Comparison of ENCODE assay signal across 1 cellular context in the genomic region with DNA sequence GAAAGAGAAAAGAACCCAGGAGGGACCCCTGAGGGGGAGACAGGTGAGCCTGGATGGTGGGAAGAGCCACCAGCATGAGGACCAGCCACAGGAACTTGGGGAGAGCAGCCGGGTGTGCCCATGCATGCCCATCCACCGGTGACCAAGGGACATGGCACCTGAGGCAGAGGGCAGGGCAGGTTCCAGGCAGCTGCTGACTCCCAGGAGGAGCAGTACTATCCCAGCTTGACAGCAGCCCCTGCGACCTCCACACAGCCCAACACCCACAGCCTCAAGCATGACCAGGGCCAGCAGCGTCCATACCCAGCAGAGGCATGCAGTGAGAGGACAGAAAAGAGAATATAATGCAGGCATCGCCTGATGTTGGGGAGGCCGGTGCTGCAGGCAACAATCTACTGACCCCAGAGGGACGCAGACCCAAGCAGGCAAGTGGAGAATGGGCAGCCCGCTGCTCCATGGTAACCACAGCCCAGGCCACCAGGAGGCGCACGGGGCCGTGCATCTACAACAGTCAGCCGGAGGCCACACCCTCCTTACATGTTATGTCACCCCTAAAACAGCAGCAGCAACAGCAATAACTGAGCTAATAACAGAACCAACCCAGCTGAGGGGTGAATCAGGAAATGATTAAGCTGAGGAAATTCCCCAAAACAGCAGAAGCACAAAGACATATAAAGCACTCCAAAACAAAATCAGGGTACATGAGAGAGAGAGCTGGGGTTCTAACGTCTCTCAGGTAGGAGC.
TF ChIP-seq lines count a peak whose summit lies in the region.

No MANE protein-coding gene starts in this region.

TF ChIP-seq in HepG2, 621 proteins besides CTCF, POLR2A, EP300 and RAD21 (continued from another document and continues in another):
- TF ChIP-seq AKNA (CRISPR knock-in tag; IDR thresholded peaks at IDR 0.05; ENCODE audit: borderline replicate concordance): no peak
- peak; percentile 54; the same call in 1 of the 2 replicates for TF ChIP-seq ZNF205 (CRISPR knock-in tag; IDR thresholded peaks at IDR 0.05)
- TF ChIP-seq FOXK2 (IDR thresholded peaks at IDR 0.05): no peak
- TF ChIP-seq, protein P1, sequence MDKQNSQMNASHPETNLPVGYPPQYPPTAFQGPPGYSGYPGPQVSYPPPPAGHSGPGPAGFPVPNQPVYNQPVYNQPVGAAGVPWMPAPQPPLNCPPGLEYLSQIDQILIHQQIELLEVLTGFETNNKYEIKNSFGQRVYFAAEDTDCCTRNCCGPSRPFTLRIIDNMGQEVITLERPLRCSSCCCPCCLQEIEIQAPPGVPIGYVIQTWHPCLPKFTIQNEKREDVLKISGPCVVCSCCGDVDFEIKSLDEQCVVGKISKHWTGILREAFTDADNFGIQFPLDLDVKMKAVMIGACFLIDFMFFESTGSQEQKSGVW (CRISPR knock-in tag; IDR thresholded peaks at IDR 0.05; ENCODE audit: borderline replicate concordance): no peak
- 0 out of 2 replicates have a peak, but pooled peaks have one; percentile 38 for TF ChIP-seq SPEN (CRISPR knock-in tag; IDR thresholded peaks at IDR 0.05; ENCODE audit: low read depth)
- no peak for TF ChIP-seq ZFP36L1 (CRISPR knock-in tag; IDR thresholded peaks at IDR 0.05)
- TF ChIP-seq, protein P2, sequence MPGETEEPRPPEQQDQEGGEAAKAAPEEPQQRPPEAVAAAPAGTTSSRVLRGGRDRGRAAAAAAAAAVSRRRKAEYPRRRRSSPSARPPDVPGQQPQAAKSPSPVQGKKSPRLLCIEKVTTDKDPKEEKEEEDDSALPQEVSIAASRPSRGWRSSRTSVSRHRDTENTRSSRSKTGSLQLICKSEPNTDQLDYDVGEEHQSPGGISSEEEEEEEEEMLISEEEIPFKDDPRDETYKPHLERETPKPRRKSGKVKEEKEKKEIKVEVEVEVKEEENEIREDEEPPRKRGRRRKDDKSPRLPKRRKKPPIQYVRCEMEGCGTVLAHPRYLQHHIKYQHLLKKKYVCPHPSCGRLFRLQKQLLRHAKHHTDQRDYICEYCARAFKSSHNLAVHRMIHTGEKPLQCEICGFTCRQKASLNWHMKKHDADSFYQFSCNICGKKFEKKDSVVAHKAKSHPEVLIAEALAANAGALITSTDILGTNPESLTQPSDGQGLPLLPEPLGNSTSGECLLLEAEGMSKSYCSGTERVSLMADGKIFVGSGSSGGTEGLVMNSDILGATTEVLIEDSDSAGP (CRISPR knock-in tag; IDR thresholded peaks at IDR 0.05; ENCODE audit: borderline replicate concordance): peak; percentile 39; the same call in 1 of the 2 replicates
- no peak for TF ChIP-seq TAF1 (CRISPR knock-in tag; IDR thresholded peaks at IDR 0.05)
- TF ChIP-seq NFE2L1 (CRISPR knock-in tag; IDR thresholded peaks at IDR 0.05; ENCODE audit: borderline replicate concordance): no peak
- no peak for TF ChIP-seq MZF1 (CRISPR knock-in tag; IDR thresholded peaks at IDR 0.05; ENCODE audit: borderline replicate concordance)
- peak; percentile 22; the same call in 1 of the 2 replicates for TF ChIP-seq HOXA3 (CRISPR knock-in tag; IDR thresholded peaks at IDR 0.05)
- TF ChIP-seq SP2 (CRISPR knock-in tag; IDR thresholded peaks at IDR 0.05): no peak
- no peak for TF ChIP-seq STAT5B (CRISPR knock-in tag; IDR thresholded peaks at IDR 0.05)
- TF ChIP-seq IKZF1 (IDR thresholded peaks at IDR 0.05): no peak
- TF ChIP-seq SMC3 (IDR thresholded peaks at IDR 0.05; ENCODE audit: low read length): peak; percentile 78
- no peak for TF ChIP-seq PRDM10 (CRISPR knock-in tag; IDR thresholded peaks at IDR 0.05; ENCODE audit: low read depth)
- TF ChIP-seq DR1 (CRISPR knock-in tag; IDR thresholded peaks at IDR 0.05): no peak
- no peak for TF ChIP-seq ZSCAN20 (CRISPR knock-in tag; IDR thresholded peaks at IDR 0.05; ENCODE audit: borderline replicate concordance)
- no peak for TF ChIP-seq ZNF263 (CRISPR knock-in tag; IDR thresholded peaks at IDR 0.05)
- TF ChIP-seq HNRNPUL1 (IDR thresholded peaks at IDR 0.05; ENCODE audit: low read depth, low read length): no peak
- TF ChIP-seq MAX (IDR thresholded peaks at IDR 0.05): no peak; the same call in 1 of the 2 replicates
- no peak for TF ChIP-seq MLLT10 (CRISPR knock-in tag; IDR thresholded peaks at IDR 0.05)
- TF ChIP-seq, protein P3, sequence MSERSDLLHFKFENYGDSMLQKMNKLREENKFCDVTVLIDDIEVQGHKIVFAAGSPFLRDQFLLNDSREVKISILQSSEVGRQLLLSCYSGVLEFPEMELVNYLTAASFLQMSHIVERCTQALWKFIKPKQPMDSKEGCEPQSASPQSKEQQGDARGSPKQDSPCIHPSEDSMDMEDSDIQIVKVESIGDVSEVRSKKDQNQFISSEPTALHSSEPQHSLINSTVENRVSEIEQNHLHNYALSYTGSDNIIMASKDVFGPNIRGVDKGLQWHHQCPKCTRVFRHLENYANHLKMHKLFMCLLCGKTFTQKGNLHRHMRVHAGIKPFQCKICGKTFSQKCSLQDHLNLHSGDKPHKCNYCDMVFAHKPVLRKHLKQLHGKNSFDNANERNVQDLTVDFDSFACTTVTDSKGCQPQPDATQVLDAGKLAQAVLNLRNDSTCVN (CRISPR knock-in tag; IDR thresholded peaks at IDR 0.05; ENCODE audit: borderline replicate concordance): no peak
- peak; percentile 48; the same call in 1 of the 2 replicates for TF ChIP-seq SALL1 (CRISPR knock-in tag; IDR thresholded peaks at IDR 0.05)
- TF ChIP-seq, protein P4, sequence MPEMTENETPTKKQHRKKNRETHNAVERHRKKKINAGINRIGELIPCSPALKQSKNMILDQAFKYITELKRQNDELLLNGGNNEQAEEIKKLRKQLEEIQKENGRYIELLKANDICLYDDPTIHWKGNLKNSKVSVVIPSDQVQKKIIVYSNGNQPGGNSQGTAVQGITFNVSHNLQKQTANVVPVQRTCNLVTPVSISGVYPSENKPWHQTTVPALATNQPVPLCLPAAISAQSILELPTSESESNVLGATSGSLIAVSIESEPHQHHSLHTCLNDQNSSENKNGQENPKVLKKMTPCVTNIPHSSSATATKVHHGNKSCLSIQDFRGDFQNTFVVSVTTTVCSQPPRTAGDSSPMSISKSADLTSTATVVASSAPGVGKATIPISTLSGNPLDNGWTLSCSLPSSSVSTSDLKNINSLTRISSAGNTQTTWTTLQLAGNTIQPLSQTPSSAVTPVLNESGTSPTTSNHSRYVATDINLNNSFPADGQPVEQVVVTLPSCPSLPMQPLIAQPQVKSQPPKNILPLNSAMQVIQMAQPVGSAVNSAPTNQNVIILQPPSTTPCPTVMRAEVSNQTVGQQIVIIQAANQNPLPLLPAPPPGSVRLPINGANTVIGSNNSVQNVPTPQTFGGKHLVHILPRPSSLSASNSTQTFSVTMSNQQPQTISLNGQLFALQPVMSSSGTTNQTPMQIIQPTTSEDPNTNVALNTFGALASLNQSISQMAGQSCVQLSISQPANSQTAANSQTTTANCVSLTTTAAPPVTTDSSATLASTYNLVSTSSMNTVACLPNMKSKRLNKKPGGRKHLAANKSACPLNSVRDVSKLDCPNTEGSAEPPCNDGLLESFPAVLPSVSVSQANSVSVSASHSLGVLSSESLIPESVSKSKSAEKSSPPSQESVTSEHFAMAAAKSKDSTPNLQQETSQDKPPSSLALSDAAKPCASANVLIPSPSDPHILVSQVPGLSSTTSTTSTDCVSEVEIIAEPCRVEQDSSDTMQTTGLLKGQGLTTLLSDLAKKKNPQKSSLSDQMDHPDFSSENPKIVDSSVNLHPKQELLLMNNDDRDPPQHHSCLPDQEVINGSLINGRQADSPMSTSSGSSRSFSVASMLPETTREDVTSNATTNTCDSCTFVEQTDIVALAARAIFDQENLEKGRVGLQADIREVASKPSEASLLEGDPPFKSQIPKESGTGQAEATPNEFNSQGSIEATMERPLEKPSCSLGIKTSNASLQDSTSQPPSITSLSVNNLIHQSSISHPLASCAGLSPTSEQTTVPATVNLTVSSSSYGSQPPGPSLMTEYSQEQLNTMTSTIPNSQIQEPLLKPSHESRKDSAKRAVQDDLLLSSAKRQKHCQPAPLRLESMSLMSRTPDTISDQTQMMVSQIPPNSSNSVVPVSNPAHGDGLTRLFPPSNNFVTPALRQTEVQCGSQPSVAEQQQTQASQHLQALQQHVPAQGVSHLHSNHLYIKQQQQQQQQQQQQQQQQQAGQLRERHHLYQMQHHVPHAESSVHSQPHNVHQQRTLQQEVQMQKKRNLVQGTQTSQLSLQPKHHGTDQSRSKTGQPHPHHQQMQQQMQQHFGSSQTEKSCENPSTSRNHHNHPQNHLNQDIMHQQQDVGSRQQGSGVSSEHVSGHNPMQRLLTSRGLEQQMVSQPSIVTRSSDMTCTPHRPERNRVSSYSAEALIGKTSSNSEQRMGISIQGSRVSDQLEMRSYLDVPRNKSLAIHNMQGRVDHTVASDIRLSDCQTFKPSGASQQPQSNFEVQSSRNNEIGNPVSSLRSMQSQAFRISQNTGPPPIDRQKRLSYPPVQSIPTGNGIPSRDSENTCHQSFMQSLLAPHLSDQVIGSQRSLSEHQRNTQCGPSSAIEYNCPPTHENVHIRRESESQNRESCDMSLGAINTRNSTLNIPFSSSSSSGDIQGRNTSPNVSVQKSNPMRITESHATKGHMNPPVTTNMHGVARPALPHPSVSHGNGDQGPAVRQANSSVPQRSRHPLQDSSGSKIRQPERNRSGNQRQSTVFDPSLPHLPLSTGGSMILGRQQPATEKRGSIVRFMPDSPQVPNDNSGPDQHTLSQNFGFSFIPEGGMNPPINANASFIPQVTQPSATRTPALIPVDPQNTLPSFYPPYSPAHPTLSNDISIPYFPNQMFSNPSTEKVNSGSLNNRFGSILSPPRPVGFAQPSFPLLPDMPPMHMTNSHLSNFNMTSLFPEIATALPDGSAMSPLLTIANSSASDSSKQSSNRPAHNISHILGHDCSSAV (CRISPR knock-in tag; IDR thresholded peaks at IDR 0.05; ENCODE audit: borderline replicate concordance): no peak
- no peak for TF ChIP-seq ZNF598 (CRISPR knock-in tag; IDR thresholded peaks at IDR 0.05; ENCODE audit: borderline replicate concordance)
- TF ChIP-seq ZBTB39 (CRISPR knock-in tag; IDR thresholded peaks at IDR 0.05): no peak
- TF ChIP-seq ZSCAN9 (CRISPR knock-in tag; IDR thresholded peaks at IDR 0.05; ENCODE audit: borderline replicate concordance): 0 out of 2 replicates have a peak, but pooled peaks have one; percentile 56
